In the genomic region with DNA sequence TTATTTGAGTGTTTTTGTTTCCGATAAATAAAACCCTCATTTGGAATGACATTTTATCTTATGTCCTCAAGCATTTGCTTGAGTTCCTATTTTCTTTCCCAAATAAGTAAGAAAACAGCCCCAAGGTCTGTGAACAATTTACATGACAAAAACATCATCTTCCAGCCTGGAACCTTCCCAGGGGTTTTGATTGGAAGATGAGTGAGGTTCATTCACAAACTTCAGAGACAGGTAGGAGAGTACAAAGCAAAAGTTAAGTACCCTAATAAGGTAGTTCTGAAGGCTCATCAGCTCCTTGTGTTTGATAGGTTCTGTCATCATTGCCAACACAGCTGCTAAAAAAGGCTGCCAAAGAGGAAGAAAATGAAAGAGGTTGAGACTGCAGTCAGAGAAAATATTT, we compare ENCODE assay signal across 21 cellular contexts.
"Had no signal": no experiment of that assay in that cellular context is flagged by ENCODE, and none has a peak within 500 bp of the region (broad histone marks: within the 10 kb centered on the region; RNA-seq: fewer than 3 reads in every experiment).

No MANE protein-coding gene starts in this region.

- DNase-seq: effector CD4-positive, alpha-beta T cell; endodermal cell; erythroblast; foreskin keratinocyte; heart left ventricle; hippocampal formation; kidney glomerular epithelial cell; mucosa of descending colon; naive thymus-derived CD8-positive, alpha-beta T cell; posterior cingulate gyrus; spleen; stimulated activated CD4-positive, alpha-beta T cell treated with anti-CD3 and anti-CD28 coated beads, Interleukin-15, amount 100 ng/mL, for 24 hours; stimulated activated CD4-positive, alpha-beta T cell treated with anti-CD3 and anti-CD28 coated beads, Interleukin-1b, Interleukin-23, amount 100 ng/mL, for 48 hours; stimulated activated CD4-positive, alpha-beta T cell treated with anti-CD3 and anti-CD28 coated beads, Interleukin-4, amount 100 ng/mL, for 24 hours; tibial artery; upper lobe of right lung had no signal

- H3K27me3 ChIP-seq: foreskin keratinocyte, neutrophil, spleen, tibial artery, upper lobe of right lung, vagina had no signal

- ATAC-seq: foreskin keratinocyte; heart left ventricle; mucosa of descending colon; naive thymus-derived CD8-positive, alpha-beta T cell; sciatic nerve; stimulated activated memory B cell treated with anti-CD40 and anti-IgM and Interleukin-4, amounts not matched to agents 10 μg/mL and 1 μg/mL and 100 μg/mL, for 72 hours; upper lobe of right lung had no signal

- H3K4me1 ChIP-seq: foreskin keratinocyte, heart left ventricle, spleen, tibial artery, upper lobe of right lung, vagina had no signal

- H3K36me3 ChIP-seq: heart left ventricle, neutrophil, spleen, tibial artery, upper lobe of right lung, vagina had no signal

- H3K9me3 ChIP-seq: heart left ventricle, mucosa of descending colon, neutrophil, tibial artery, upper lobe of right lung, vagina had no signal

- H3K4me3 ChIP-seq: coronary artery, heart left ventricle, mucosa of descending colon, spleen, tibial artery, upper lobe of right lung, vagina had no signal
